6 cellular contexts compared by ENCODE assay signal in genomic region chr6:32189082-32189741, GRCh38. TPM values are rescaled to one million over a fixed set of nuclear protein-coding genes. Genes with fewer than 3 reads are reported as not detected.
DNase-seq lines count a peak whose midpoint lies in the region; ATAC-seq, FAIRE-seq and TF ChIP-seq lines count a peak whose summit lies in the region.

No MANE protein-coding gene starts in this region.

- no peaks in the 10 kb centered on the region for H3K27me3 Mint-ChIP-seq in CD4-positive, alpha-beta T cell
- no peaks in the 10 kb centered on the region for H3K27me3 Mint-ChIP-seq in activated T-helper 1 cell treated with anti-CD3 and anti-CD28 coated beads, Interleukin-12 subunit alpha, Interleukin-12 subunit beta, Interleukin-2, Interleukin-4 antibody, amounts not matched to agents 30 ng/mL and 10 ng/mL and 1 ng/mL, durations not matched to agents 14 hours and 24 hours and 36 hours (ENCODE audit: insufficient read depth)

- H3K27ac ChIP-seq in CD4-positive, alpha-beta T cell (ENCODE audit: low read depth, low read length) = peak overlapping the region; percentile 93
- peak overlapping the region; percentile 91 for H3K27ac ChIP-seq in lower lobe of right lung

- H3K4me3 ChIP-seq in lower lobe of right lung = peak overlapping the region; percentile 76

- H3K27ac Mint-ChIP-seq in CD4-positive, alpha-beta T cell = peak overlapping the region; percentile 91
- peak overlapping the region; percentile 83 for H3K27ac Mint-ChIP-seq in activated T-helper 1 cell treated with anti-CD3 and anti-CD28 coated beads, Interleukin-12 subunit alpha, Interleukin-12 subunit beta, Interleukin-2, Interleukin-4 antibody, amounts not matched to agents 30 ng/mL and 10 ng/mL and 1 ng/mL, durations not matched to agents 14 hours and 24 hours and 36 hours

- FAIRE-seq in RCC 7860 (lab: Jason Lieb, UNC) = no peak

- no peaks in the 10 kb centered on the region for H3K9me3 ChIP-seq in CD4-positive, alpha-beta T cell (ENCODE audit: control insufficient read depth, low read length)
- H3K9me3 ChIP-seq in lower lobe of right lung = no peaks in the 10 kb centered on the region

- no peak for TF ChIP-seq CTCF in CD4-positive, alpha-beta T cell (IDR thresholded peaks at IDR 0.05)
- TF ChIP-seq CTCF in lower lobe of right lung (IDR thresholded peaks at IDR 0.05) = no peak

- peak overlapping the region; percentile 98 for H3K4me3 Mint-ChIP-seq in CD4-positive, alpha-beta T cell
- peak overlapping the region; percentile 82 for H3K4me3 Mint-ChIP-seq in activated T-helper 1 cell treated with anti-CD3 and anti-CD28 coated beads, Interleukin-12 subunit alpha, Interleukin-12 subunit beta, Interleukin-2, Interleukin-4 antibody, amounts not matched to agents 30 ng/mL and 10 ng/mL and 1 ng/mL, durations not matched to agents 14 hours and 24 hours and 36 hours

- ATAC-seq in CD4-positive, alpha-beta T cell (ENCODE audit: poor library complexity) = no peak
- peak; percentile 0 to 2 for ATAC-seq in lower lobe of right lung

- CTCF ChIA-PET in CD4-positive, alpha-beta T cell (lab: Charles Lee) = no interaction called here

- H3K36me3 ChIP-seq in lower lobe of right lung = peaks cover 26% of the 10 kb centered on the region

- H3K36me3 Mint-ChIP-seq in CD4-positive, alpha-beta T cell (ENCODE audit: low read depth) = peaks cover 78% of the 10 kb centered on the region
- peaks cover 27% of the 10 kb centered on the region for H3K36me3 Mint-ChIP-seq in activated T-helper 1 cell treated with anti-CD3 and anti-CD28 coated beads, Interleukin-12 subunit alpha, Interleukin-12 subunit beta, Interleukin-2, Interleukin-4 antibody, amounts not matched to agents 30 ng/mL and 10 ng/mL and 1 ng/mL, durations not matched to agents 14 hours and 24 hours and 36 hours (ENCODE audit: low read depth)

- peaks cover 61% of the 10 kb centered on the region for H3K4me1 Mint-ChIP-seq in CD4-positive, alpha-beta T cell (ENCODE audit: low read depth)
- peaks cover 62% of the 10 kb centered on the region for H3K4me1 Mint-ChIP-seq in activated T-helper 1 cell treated with anti-CD3 and anti-CD28 coated beads, Interleukin-12 subunit alpha, Interleukin-12 subunit beta, Interleukin-2, Interleukin-4 antibody, amounts not matched to agents 30 ng/mL and 10 ng/mL and 1 ng/mL, durations not matched to agents 14 hours and 24 hours and 36 hours (ENCODE audit: low read depth)

- intact Hi-C loops in CD4-positive, alpha-beta T cell (cut with DNase I, micrococcal nuclease) = no loop called here
- intact Hi-C loops in activated T-helper 1 cell treated with anti-CD3 and anti-CD28 coated beads, Interleukin-12 subunit alpha, Interleukin-12 subunit beta, Interleukin-2, Interleukin-4 antibody, amounts not matched to agents 30 ng/mL and 10 ng/mL and 1 ng/mL, durations not matched to agents 14 hours and 24 hours and 36 hours (cut with micrococcal nuclease) = no loop called here
- intact Hi-C loops in lower lobe of right lung (cut with DNase I) = no loop called here

- H3K9me3 Mint-ChIP-seq in CD4-positive, alpha-beta T cell = no peaks in the 10 kb centered on the region
- H3K9me3 Mint-ChIP-seq in activated T-helper 1 cell treated with anti-CD3 and anti-CD28 coated beads, Interleukin-12 subunit alpha, Interleukin-12 subunit beta, Interleukin-2, Interleukin-4 antibody, amounts not matched to agents 30 ng/mL and 10 ng/mL and 1 ng/mL, durations not matched to agents 14 hours and 24 hours and 36 hours = no peaks in the 10 kb centered on the region

- DNase-seq in CD4-positive, alpha-beta T cell = no peak
- DNase-seq in activated T-helper 1 cell treated with anti-CD3 and anti-CD28 coated beads, Interleukin-12 subunit alpha, Interleukin-12 subunit beta, Interleukin-2, Interleukin-4 antibody, amounts not matched to agents 30 ng/mL and 10 ng/mL and 1 ng/mL, durations not matched to agents 14 hours and 24 hours and 36 hours (ENCODE audit: low spot score) = no peak
- DNase-seq in lower lobe of right lung (no peak), H4 (ENCODE audit: low spot score) (no peak), RCC 7860 (ENCODE audit: low spot score) (no peak), Kasumi-1 (lab: John Stamatoyannopoulos, UW) (no peak)

- POLR2A ChIA-PET in CD4-positive, alpha-beta T cell (lab: Charles Lee) = interaction anchor here (0.7 to 12.1 kb wide), 5 partner anchors 10 to 656 kb away, joined by 3 to 242 read pairs (median 8); partner anchors contain the start of genes AGPAT1, ATF6B, FKBPL and RNF5

- no peaks in the 10 kb centered on the region for H3K27me3 ChIP-seq in CD4-positive, alpha-beta T cell (ENCODE audit: control insufficient read depth, insufficient read depth, low read length)
- H3K27me3 ChIP-seq in lower lobe of right lung (ENCODE audit: low read depth) = no peaks in the 10 kb centered on the region

- H3K4me1 ChIP-seq in lower lobe of right lung = peaks cover 65% of the 10 kb centered on the region

RNA-seq across cellular contexts. Expression of gene PBX2, which starts 0.8 kb away (rescaled TPM):
- total RNA-seq in CD4-positive, alpha-beta T cell = 10 to 100 TPM; 62.0 to 65.6 TPM
- 91.9 and 94.0 TPM in 2 replicates for total RNA-seq in activated T-helper 1 cell treated with anti-CD3 and anti-CD28 coated beads, Interleukin-12 subunit alpha, Interleukin-12 subunit beta, Interleukin-2, Interleukin-4 antibody, amounts not matched to agents 30 ng/mL and 10 ng/mL and 1 ng/mL, durations not matched to agents 14 hours and 24 hours and 36 hours
- 89.2 TPM for total RNA-seq in lower lobe of right lung
- 14.3 and 17.4 TPM in 2 replicates for total RNA-seq in H4 (2014; rRNA removed; shearing (Covaris generic))

RNA-seq across cellular contexts. Expression of gene GPSM3, which starts 3.2 kb away (rescaled TPM):
- total RNA-seq in CD4-positive, alpha-beta T cell = 100 to 1,000 TPM; 190 to 202 TPM
- total RNA-seq in activated T-helper 1 cell treated with anti-CD3 and anti-CD28 coated beads, Interleukin-12 subunit alpha, Interleukin-12 subunit beta, Interleukin-2, Interleukin-4 antibody, amounts not matched to agents 30 ng/mL and 10 ng/mL and 1 ng/mL, durations not matched to agents 14 hours and 24 hours and 36 hours = 82.5 and 84.7 TPM in 2 replicates
- total RNA-seq in lower lobe of right lung = 76.2 TPM
- 3.2 and 3.9 TPM in 2 replicates for total RNA-seq in H4 (2014; rRNA removed; shearing (Covaris generic))

RNA-seq across cellular contexts. Expression of gene AGER, which starts 5.2 kb away (rescaled TPM):
- total RNA-seq in CD4-positive, alpha-beta T cell = 10 to 100 TPM; 23.5 to 27.0 TPM
- 19.6 and 20.2 TPM in 2 replicates for total RNA-seq in activated T-helper 1 cell treated with anti-CD3 and anti-CD28 coated beads, Interleukin-12 subunit alpha, Interleukin-12 subunit beta, Interleukin-2, Interleukin-4 antibody, amounts not matched to agents 30 ng/mL and 10 ng/mL and 1 ng/mL, durations not matched to agents 14 hours and 24 hours and 36 hours
- total RNA-seq in lower lobe of right lung = 882 TPM
- total RNA-seq in H4 (2014; rRNA removed; shearing (Covaris generic)) = 0.41 TPM in 1 of 2 replicates, not detected in the other

RNA-seq across cellular contexts. Expression of gene RNF5, which starts 11.0 kb away (rescaled TPM):
- total RNA-seq in CD4-positive, alpha-beta T cell = 1 to 10 TPM; 9.6 to 9.9 TPM
- total RNA-seq in activated T-helper 1 cell treated with anti-CD3 and anti-CD28 coated beads, Interleukin-12 subunit alpha, Interleukin-12 subunit beta, Interleukin-2, Interleukin-4 antibody, amounts not matched to agents 30 ng/mL and 10 ng/mL and 1 ng/mL, durations not matched to agents 14 hours and 24 hours and 36 hours = 58.1 and 60.4 TPM in 2 replicates
- 44.9 TPM for total RNA-seq in lower lobe of right lung
- 55.7 and 56.9 TPM in 2 replicates for total RNA-seq in H4 (2014; rRNA removed; shearing (Covaris generic))

RNA-seq across cellular contexts. Expression of gene AGPAT1, which starts 13.3 kb away (rescaled TPM):
- 10 to 100 TPM; 13.2 to 13.3 TPM for total RNA-seq in CD4-positive, alpha-beta T cell
- total RNA-seq in activated T-helper 1 cell treated with anti-CD3 and anti-CD28 coated beads, Interleukin-12 subunit alpha, Interleukin-12 subunit beta, Interleukin-2, Interleukin-4 antibody, amounts not matched to agents 30 ng/mL and 10 ng/mL and 1 ng/mL, durations not matched to agents 14 hours and 24 hours and 36 hours = 34.5 and 35.6 TPM in 2 replicates
- total RNA-seq in lower lobe of right lung = 51.2 TPM
- 45.6 and 51.3 TPM in 2 replicates for total RNA-seq in H4 (2014; rRNA removed; shearing (Covaris generic))

Comparison
In these comparisons a context has a peak if more than half of its experiments do, and no peak if none do; other contexts are left out.
1. RNA of gene GPSM3, which starts 3.2 kb away (total RNA-seq): 190 to 202 TPM in CD4-positive, alpha-beta T cell, 82.5 to 84.7 TPM in activated T-helper 1 cell treated with anti-CD3 and anti-CD28 coated beads, Interleukin-12 subunit alpha, Interleukin-12 subunit beta, Interleukin-2, Interleukin-4 antibody, amounts not matched to agents 30 ng/mL and 10 ng/mL and 1 ng/mL, durations not matched to agents 14 hours and 24 hours and 36 hours and 76.2 TPM in lower lobe of right lung (single experiment); 3.2 to 3.9 TPM in H4; every median in the first group is over 10 times any median in the second.
2. RNA of gene AGER, which starts 5.2 kb away (total RNA-seq): 882 TPM in lower lobe of right lung (single experiment); 23.5 to 27.0 TPM in CD4-positive, alpha-beta T cell, 19.6 to 20.2 TPM in activated T-helper 1 cell treated with anti-CD3 and anti-CD28 coated beads, Interleukin-12 subunit alpha, Interleukin-12 subunit beta, Interleukin-2, Interleukin-4 antibody, amounts not matched to agents 30 ng/mL and 10 ng/mL and 1 ng/mL, durations not matched to agents 14 hours and 24 hours and 36 hours and 0.41 TPM in H4; every median in the first group is over 10 times any median in the second.